Comparison of ENCODE assay signal across 8 cellular contexts in genomic region chr1:166876540-166876838, GRCh38. TPM values are rescaled to one million over a fixed set of nuclear protein-coding genes. Genes with fewer than 3 reads are reported as not detected.
DNase-seq lines count a peak whose midpoint lies in the region; ATAC-seq and TF ChIP-seq lines count a peak whose summit lies in the region.

No MANE protein-coding gene starts in this region.

- intact Hi-C loops in mammary epithelial cell (cut with micrococcal nuclease) = loop anchor here (2.0 to 5.0 kb wide), 3 partner anchors 38 to 786 kb away; partner anchors contain the start of genes POGK and POU2F1

- no peak overlapping the region for H3K27ac ChIP-seq in mammary epithelial cell (ENCODE audit: insufficient read depth, low read depth, low read length)

- in situ Hi-C loops in mammary epithelial cell (cut with MboI; ENCODE audit: low sequenced_read_pairs in 2 of 2) = no loop called here

- TF ChIP-seq CTCF in mammary epithelial cell (conservative IDR thresholded peaks at IDR 0.05 in 1 of 2, IDR thresholded peaks at IDR 0.05 in 1 of 2; ENCODE audit: extremely low read depth in 1 of 2, insufficient read depth in 1 of 2, low read depth in 1 of 2, low read length in 2 of 2) = peak; percentile 11 to 32

- H3K4me2 ChIP-seq in mammary epithelial cell (ENCODE audit: insufficient read depth, low read depth, low read length) = peak overlapping the region; percentile 82

- H3K36me3 ChIP-seq in mammary epithelial cell (ENCODE audit: insufficient read depth, low read length) = no peaks in the 10 kb centered on the region
- H3K36me3 ChIP-seq in neuron (ENCODE audit: insufficient read depth, low read length) = no peaks in the 10 kb centered on the region

- H3K27me3 ChIP-seq in mammary epithelial cell (ENCODE audit: insufficient read depth, low read length) (no peaks in the 10 kb centered on the region), neuron (ENCODE audit: insufficient read depth, low read length) (no peaks in the 10 kb centered on the region)

- ATAC-seq in GM19043 (IDR thresholded peaks at IDR 0.05; ENCODE audit: low read depth, unreplicated experiment) (peak; percentile 3), HG03342 (IDR thresholded peaks at IDR 0.05; ENCODE audit: unreplicated experiment) (peak; percentile 1)

- BruUV-seq in mammary epithelial cell (replicated peaks; lab: Mats Ljungman, UMichigan) = no TSS peak

- CTCF ChIA-PET in mammary epithelial cell (lab: Charles Lee; ENCODE audit: low non-redundant PET) = no interaction called here

- WGBS in mammary epithelial cell (ENCODE audit: low coverage, missing lambda C conversion rate) = 2% methylated on average over 7 of the region's 7 CpGs

- H3K9ac ChIP-seq in mammary epithelial cell (ENCODE audit: insufficient read depth, low read length) = peak overlapping the region; percentile 14

- H4K20me1 ChIP-seq in mammary epithelial cell (ENCODE audit: insufficient read depth, low read length) = no peaks in the 10 kb centered on the region

- H3K4me3 ChIP-seq in mammary epithelial cell (replicated peaks in 1 of 3; ENCODE audit: insufficient read depth in 1 of 3, low read depth in 2 of 3, low read length in 3 of 3) (peak overlapping the region; percentile 30 to 64 (median 58)), neuron (ENCODE audit: low read length) (peak overlapping the region; percentile 57)

- peaks cover 41% of the 10 kb centered on the region for H3K79me2 ChIP-seq in mammary epithelial cell (ENCODE audit: insufficient read depth, low read length)

- H3K4me1 ChIP-seq in mammary epithelial cell (ENCODE audit: insufficient read depth, low read length) (peaks cover 8% of the 10 kb centered on the region), neuron (ENCODE audit: insufficient read depth, low read length) (peaks cover 13% of the 10 kb centered on the region)

- peak overlapping the region; percentile 86 for H2AFZ ChIP-seq in mammary epithelial cell (ENCODE audit: low read depth, low read length)
- H2AFZ ChIP-seq in neuron (ENCODE audit: low read depth, low read length) = peak overlapping the region; percentile 85

- DNase-seq in mammary epithelial cell (no peak), GM19238 (ENCODE audit: insufficient read length, low spot score) (no peak), iPS-NIHi7 (ENCODE audit: extremely low spot score) (no peak), GM03348 (ENCODE audit: low spot score) (no peak), NCI-H1092 treated with DMSO at 0.1 percent for 48 hours (lab: John Stamatoyannopoulos, UW) (no peak)

- no peaks in the 10 kb centered on the region for H3K9me3 ChIP-seq in mammary epithelial cell (replicated peaks; ENCODE audit: insufficient read depth, low read length)
- no peaks in the 10 kb centered on the region for H3K9me3 ChIP-seq in neuron (ENCODE audit: low read length)

- dilution Hi-C loops in mammary epithelial cell (cut with HindIII; ENCODE audit: low sequenced_read_pairs) = loop anchor here (25.0 kb wide), 1 partner anchor 186 kb away; no protein-coding TSS in a partner anchor

RNA-seq across cellular contexts. Expression of gene TADA1, which starts 0.4 kb away (rescaled TPM):
- 10 to 100 TPM in 1 of 2 donors, 1 to 10 TPM in 1; 8.6 to 13.5 TPM for total RNA-seq in mammary epithelial cell
- 9.7 TPM for polyA plus RNA-seq in mammary epithelial cell
- polyA minus RNA-seq in mammary epithelial cell = 8.5 TPM

RNA-seq across cellular contexts. Expression of gene POGK, which starts 37.2 kb away (rescaled TPM):
- total RNA-seq in mammary epithelial cell = 10 to 100 TPM; 28.7 to 36.2 TPM
- 14.4 TPM for polyA plus RNA-seq in mammary epithelial cell
- polyA minus RNA-seq in mammary epithelial cell = 35.9 TPM
